1 cellular context compared by ENCODE assay signal in genomic region chr17:2745317-2746037, GRCh38.
TF ChIP-seq lines count a peak whose summit lies in the region.

No MANE protein-coding gene starts in this region.

TF ChIP-seq in SK-N-SH treated with all-trans-retinoic acid at 6 μM for 48 hours, 23 proteins besides CTCF, POLR2A, EP300 and RAD21 (continued from another document):
- TF ChIP-seq POU6F1 (CRISPR knock-in tag; IDR thresholded peaks at IDR 0.05; ENCODE audit: borderline replicate concordance, low read depth) (no peak), CSDC2 (CRISPR knock-in tag; IDR thresholded peaks at IDR 0.05) (no peak), GLIS3 (CRISPR knock-in tag; IDR thresholded peaks at IDR 0.05) (no peak), ESRRG (CRISPR knock-in tag; IDR thresholded peaks at IDR 0.05) (no peak)
